Comparison of ENCODE assay signal across 1 cellular context in the genomic region with DNA sequence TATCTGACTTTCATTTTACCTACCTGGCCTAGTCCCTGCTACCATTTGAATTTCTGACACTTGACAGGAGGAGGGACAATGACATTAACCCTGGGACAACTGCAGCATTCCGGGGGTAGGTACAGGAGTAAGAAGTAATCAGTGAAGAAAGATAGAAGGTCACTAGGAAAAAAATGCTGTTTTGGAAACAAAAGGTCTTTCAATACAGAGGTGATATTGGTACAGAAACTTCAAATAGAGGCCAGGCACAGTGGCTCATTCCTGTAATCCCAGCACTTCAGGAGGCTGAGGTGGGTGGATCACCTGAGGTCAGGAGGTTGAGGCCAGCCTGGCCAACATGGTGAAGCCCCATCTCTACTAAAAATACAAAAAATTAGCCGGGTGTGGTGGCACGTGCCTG.
TF ChIP-seq lines count a peak whose summit lies in the region.

No MANE protein-coding gene starts in this region.

TF ChIP-seq in HepG2, 621 proteins besides CTCF, POLR2A, EP300 and RAD21 (continued from another document):
- TF ChIP-seq, protein P1, sequence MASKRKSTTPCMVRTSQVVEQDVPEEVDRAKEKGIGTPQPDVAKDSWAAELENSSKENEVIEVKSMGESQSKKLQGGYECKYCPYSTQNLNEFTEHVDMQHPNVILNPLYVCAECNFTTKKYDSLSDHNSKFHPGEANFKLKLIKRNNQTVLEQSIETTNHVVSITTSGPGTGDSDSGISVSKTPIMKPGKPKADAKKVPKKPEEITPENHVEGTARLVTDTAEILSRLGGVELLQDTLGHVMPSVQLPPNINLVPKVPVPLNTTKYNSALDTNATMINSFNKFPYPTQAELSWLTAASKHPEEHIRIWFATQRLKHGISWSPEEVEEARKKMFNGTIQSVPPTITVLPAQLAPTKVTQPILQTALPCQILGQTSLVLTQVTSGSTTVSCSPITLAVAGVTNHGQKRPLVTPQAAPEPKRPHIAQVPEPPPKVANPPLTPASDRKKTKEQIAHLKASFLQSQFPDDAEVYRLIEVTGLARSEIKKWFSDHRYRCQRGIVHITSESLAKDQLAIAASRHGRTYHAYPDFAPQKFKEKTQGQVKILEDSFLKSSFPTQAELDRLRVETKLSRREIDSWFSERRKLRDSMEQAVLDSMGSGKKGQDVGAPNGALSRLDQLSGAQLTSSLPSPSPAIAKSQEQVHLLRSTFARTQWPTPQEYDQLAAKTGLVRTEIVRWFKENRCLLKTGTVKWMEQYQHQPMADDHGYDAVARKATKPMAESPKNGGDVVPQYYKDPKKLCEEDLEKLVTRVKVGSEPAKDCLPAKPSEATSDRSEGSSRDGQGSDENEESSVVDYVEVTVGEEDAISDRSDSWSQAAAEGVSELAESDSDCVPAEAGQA (IDR thresholded peaks at IDR 0.05; ENCODE audit: low read depth): no peak
- TF ChIP-seq, protein P1 (CRISPR knock-in tag; IDR thresholded peaks at IDR 0.05; ENCODE audit: borderline replicate concordance): no peak
- TF ChIP-seq, protein P2, sequence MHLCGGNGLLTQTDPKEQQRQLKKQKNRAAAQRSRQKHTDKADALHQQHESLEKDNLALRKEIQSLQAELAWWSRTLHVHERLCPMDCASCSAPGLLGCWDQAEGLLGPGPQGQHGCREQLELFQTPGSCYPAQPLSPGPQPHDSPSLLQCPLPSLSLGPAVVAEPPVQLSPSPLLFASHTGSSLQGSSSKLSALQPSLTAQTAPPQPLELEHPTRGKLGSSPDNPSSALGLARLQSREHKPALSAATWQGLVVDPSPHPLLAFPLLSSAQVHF (CRISPR knock-in tag; IDR thresholded peaks at IDR 0.05): no peak
- no peak; the same call in 1 of the 2 replicates for TF ChIP-seq NR2F6 (IDR thresholded peaks at IDR 0.05)
- 0 out of 2 replicates have a peak, but pooled peaks have one; percentile 18 for TF ChIP-seq NR2F6 (CRISPR knock-in tag; IDR thresholded peaks at IDR 0.05)
- TF ChIP-seq ZEB1 (IDR thresholded peaks at IDR 0.05; ENCODE audit: insufficient replicate concordance, low read depth): no peak
- TF ChIP-seq MED13 (CRISPR knock-in tag; IDR thresholded peaks at IDR 0.05): no peak
- TF ChIP-seq TCF7 (IDR thresholded peaks at IDR 0.05; ENCODE audit: low read depth): peak; percentile 15; the same call in 1 of the 2 replicates
- TF ChIP-seq SOX13 (IDR thresholded peaks at IDR 0.05): no peak
- peak in 1 of 2 experiments; percentile 54; a peak in 2 of 4 replicates for TF ChIP-seq SOX13 (CRISPR knock-in tag; conservative IDR thresholded peaks at IDR 0.05 in 1 of 2, IDR thresholded peaks at IDR 0.05 in 1 of 2)
- TF ChIP-seq, protein P3, sequence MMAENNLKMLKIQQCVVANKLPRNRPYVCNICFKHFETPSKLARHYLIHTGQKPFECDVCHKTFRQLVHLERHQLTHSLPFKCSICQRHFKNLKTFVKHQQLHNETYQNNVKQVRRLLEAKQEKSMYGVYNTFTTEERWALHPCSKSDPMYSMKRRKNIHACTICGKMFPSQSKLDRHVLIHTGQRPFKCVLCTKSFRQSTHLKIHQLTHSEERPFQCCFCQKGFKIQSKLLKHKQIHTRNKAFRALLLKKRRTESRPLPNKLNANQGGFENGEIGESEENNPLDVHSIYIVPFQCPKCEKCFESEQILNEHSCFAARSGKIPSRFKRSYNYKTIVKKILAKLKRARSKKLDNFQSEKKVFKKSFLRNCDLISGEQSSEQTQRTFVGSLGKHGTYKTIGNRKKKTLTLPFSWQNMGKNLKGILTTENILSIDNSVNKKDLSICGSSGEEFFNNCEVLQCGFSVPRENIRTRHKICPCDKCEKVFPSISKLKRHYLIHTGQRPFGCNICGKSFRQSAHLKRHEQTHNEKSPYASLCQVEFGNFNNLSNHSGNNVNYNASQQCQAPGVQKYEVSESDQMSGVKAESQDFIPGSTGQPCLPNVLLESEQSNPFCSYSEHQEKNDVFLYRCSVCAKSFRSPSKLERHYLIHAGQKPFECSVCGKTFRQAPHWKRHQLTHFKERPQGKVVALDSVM (CRISPR knock-in tag; IDR thresholded peaks at IDR 0.05): peak; percentile 14; the same call in 1 of the 2 replicates
- TF ChIP-seq ZMYM4 (CRISPR knock-in tag; IDR thresholded peaks at IDR 0.05): 0 out of 2 replicates have a peak, but pooled peaks have one; percentile 18
- TF ChIP-seq, protein P4, sequence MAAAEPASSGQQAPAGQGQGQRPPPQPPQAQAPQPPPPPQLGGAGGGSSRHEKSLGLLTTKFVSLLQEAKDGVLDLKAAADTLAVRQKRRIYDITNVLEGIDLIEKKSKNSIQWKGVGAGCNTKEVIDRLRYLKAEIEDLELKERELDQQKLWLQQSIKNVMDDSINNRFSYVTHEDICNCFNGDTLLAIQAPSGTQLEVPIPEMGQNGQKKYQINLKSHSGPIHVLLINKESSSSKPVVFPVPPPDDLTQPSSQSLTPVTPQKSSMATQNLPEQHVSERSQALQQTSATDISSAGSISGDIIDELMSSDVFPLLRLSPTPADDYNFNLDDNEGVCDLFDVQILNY (CRISPR knock-in tag; conservative IDR thresholded peaks at IDR 0.05): no peak
- TF ChIP-seq, protein P5, sequence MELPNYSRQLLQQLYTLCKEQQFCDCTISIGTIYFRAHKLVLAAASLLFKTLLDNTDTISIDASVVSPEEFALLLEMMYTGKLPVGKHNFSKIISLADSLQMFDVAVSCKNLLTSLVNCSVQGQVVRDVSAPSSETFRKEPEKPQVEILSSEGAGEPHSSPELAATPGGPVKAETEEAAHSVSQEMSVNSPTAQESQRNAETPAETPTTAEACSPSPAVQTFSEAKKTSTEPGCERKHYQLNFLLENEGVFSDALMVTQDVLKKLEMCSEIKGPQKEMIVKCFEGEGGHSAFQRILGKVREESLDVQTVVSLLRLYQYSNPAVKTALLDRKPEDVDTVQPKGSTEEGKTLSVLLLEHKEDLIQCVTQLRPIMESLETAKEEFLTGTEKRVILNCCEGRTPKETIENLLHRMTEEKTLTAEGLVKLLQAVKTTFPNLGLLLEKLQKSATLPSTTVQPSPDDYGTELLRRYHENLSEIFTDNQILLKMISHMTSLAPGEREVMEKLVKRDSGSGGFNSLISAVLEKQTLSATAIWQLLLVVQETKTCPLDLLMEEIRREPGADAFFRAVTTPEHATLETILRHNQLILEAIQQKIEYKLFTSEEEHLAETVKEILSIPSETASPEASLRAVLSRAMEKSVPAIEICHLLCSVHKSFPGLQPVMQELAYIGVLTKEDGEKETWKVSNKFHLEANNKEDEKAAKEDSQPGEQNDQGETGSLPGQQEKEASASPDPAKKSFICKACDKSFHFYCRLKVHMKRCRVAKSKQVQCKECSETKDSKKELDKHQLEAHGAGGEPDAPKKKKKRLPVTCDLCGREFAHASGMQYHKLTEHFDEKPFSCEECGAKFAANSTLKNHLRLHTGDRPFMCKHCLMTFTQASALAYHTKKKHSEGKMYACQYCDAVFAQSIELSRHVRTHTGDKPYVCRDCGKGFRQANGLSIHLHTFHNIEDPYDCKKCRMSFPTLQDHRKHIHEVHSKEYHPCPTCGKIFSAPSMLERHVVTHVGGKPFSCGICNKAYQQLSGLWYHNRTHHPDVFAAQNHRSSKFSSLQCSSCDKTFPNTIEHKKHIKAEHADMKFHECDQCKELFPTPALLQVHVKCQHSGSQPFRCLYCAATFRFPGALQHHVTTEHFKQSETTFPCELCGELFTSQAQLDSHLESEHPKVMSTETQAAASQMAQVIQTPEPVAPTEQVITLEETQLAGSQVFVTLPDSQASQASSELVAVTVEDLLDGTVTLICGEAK (IDR thresholded peaks at IDR 0.05): no peak
- TF ChIP-seq, protein P5 (CRISPR knock-in tag; IDR thresholded peaks at IDR 0.05): no peak
TF ChIP-seq in HepG2: peak in this region for 5.
